In genomic region chr11:120214581-120214980, GRCh38 we compare ENCODE assay signal across 24 cellular contexts. TPM values are rescaled to one million over a fixed set of nuclear protein-coding genes. Genes with fewer than 3 reads are reported as not detected.
"Had no signal": no experiment of that assay in that cellular context is flagged by ENCODE, and none has a peak within 500 bp of the region (broad histone marks: within the 10 kb centered on the region; RNA-seq: fewer than 3 reads in every experiment).

No MANE protein-coding gene starts in this region.

- H3K9me3 Mint-ChIP-seq: activated B cell treated with CpG ODN at 0.5 μM for 24 hours; activated CD4-positive, alpha-beta memory T cell treated with anti-CD3 and anti-CD28 coated beads, Interleukin-2, amount 10 ng/mL, durations not matched to agents 7 days and 5 days; activated naive CD8-positive, alpha-beta T cell treated with anti-CD3 and anti-CD28 coated beads, Interleukin-2, amount 10 ng/mL, durations not matched to agents 7 days and 5 days; activated T-helper 17 cell treated with anti-CD3 and anti-CD28 coated beads, Interleukin-2, amount 50 U/mL, for 72 hours; brain; stimulated activated naive CD8-positive, alpha-beta T cell treated with anti-CD3 and anti-CD28 coated beads, Interleukin-15, amount 100 ng/mL, for 72 hours; T-cell had no signal

- H3K27ac Mint-ChIP-seq: activated B cell treated with CpG ODN at 0.5 μM for 24 hours; activated CD4-positive, alpha-beta memory T cell treated with anti-CD3 and anti-CD28 coated beads, Interleukin-2, amount 10 ng/mL, durations not matched to agents 7 days and 5 days; activated CD8-positive, alpha-beta memory T cell treated with anti-CD3 and anti-CD28 coated beads, Interleukin-2, amount 10 ng/mL, durations not matched to agents 7 days and 5 days; activated naive CD8-positive, alpha-beta T cell treated with anti-CD3 and anti-CD28 coated beads, Interleukin-2, amount 10 ng/mL, durations not matched to agents 7 days and 5 days; activated T-helper 17 cell treated with anti-CD3 and anti-CD28 coated beads, Interleukin-2, amount 50 U/mL, for 72 hours; T-cell had no signal

- ATAC-seq: activated CD8-positive, alpha-beta memory T cell treated with anti-CD3 and anti-CD28 coated beads, Interleukin-2, amount 10 ng/mL, durations not matched to agents 7 days and 5 days; activated T-helper 17 cell treated with anti-CD3 and anti-CD28 coated beads, Interleukin-2, amount 50 U/mL, for 72 hours; gastrocnemius medialis; lower lobe of right lung; SK-N-SH treated with all-trans-retinoic acid at 6 μM for 48 hours; stimulated activated naive CD8-positive, alpha-beta T cell treated with anti-CD3 and anti-CD28 coated beads, Interleukin-15, amount 100 ng/mL, for 72 hours; T-cell; upper lobe of right lung had no signal

- H3K4me3 Mint-ChIP-seq: activated B cell treated with CpG ODN at 0.5 μM for 24 hours; activated CD4-positive, alpha-beta memory T cell treated with anti-CD3 and anti-CD28 coated beads, Interleukin-2, amount 10 ng/mL, durations not matched to agents 7 days and 5 days; activated CD8-positive, alpha-beta memory T cell treated with anti-CD3 and anti-CD28 coated beads, Interleukin-2, amount 10 ng/mL, durations not matched to agents 7 days and 5 days; activated naive CD8-positive, alpha-beta T cell treated with anti-CD3 and anti-CD28 coated beads, Interleukin-2, amount 10 ng/mL, durations not matched to agents 7 days and 5 days; activated T-helper 17 cell treated with anti-CD3 and anti-CD28 coated beads, Interleukin-2, amount 50 U/mL, for 72 hours; stimulated activated naive CD8-positive, alpha-beta T cell treated with anti-CD3 and anti-CD28 coated beads, Interleukin-15, amount 100 ng/mL, for 72 hours; T-cell had no signal

- H3K4me3 ChIP-seq: gastrocnemius medialis, lower lobe of right lung, prostate gland, suprapubic skin, upper lobe of right lung had no signal

- H3K27me3 ChIP-seq: gastrocnemius medialis, right atrium auricular region, suprapubic skin, upper lobe of right lung had no signal

- H3K9me3 ChIP-seq: gastrocnemius medialis, lower lobe of right lung, prostate gland, right atrium auricular region, suprapubic skin, upper lobe of right lung had no signal

- H3K36me3 ChIP-seq: gastrocnemius medialis, lower lobe of right lung, prostate gland, right atrium auricular region, suprapubic skin, upper lobe of right lung had no signal

- H3K36me3 Mint-ChIP-seq: activated CD8-positive, alpha-beta memory T cell treated with anti-CD3 and anti-CD28 coated beads, Interleukin-2, amount 10 ng/mL, durations not matched to agents 7 days and 5 days; activated naive CD8-positive, alpha-beta T cell treated with anti-CD3 and anti-CD28 coated beads, Interleukin-2, amount 10 ng/mL, durations not matched to agents 7 days and 5 days; brain; T-cell had no signal

- H3K27ac ChIP-seq: lower lobe of right lung, prostate gland, suprapubic skin, upper lobe of right lung had no signal

- DNase-seq: activated B cell treated with CpG ODN at 0.5 μM for 24 hours; activated CD4-positive, alpha-beta memory T cell treated with anti-CD3 and anti-CD28 coated beads, Interleukin-2, amount 10 ng/mL, durations not matched to agents 7 days and 5 days; activated CD4-positive, alpha-beta T cell treated with anti-CD3 and anti-CD28 coated beads for 4 hours; activated CD8-positive, alpha-beta memory T cell treated with anti-CD3 and anti-CD28 coated beads, Interleukin-2, amount 10 ng/mL, durations not matched to agents 7 days and 5 days; activated naive CD4-positive, alpha-beta T cell treated with Interleukin-2 at 50 U/mL for 16 hours; activated naive CD8-positive, alpha-beta T cell treated with anti-CD3 and anti-CD28 coated beads, Interleukin-2, amount 10 ng/mL, durations not matched to agents 7 days and 5 days; anterior cingulate cortex; central memory CD4-positive, alpha-beta T cell; gastrocnemius medialis; head of caudate nucleus; lower lobe of right lung; stimulated activated naive CD8-positive, alpha-beta T cell treated with anti-CD3 and anti-CD28 coated beads, Interleukin-15, amount 100 ng/mL, for 72 hours; T-cell; T-helper 9 cell; upper lobe of right lung had no signal

RNA-seq across cellular contexts. Expression of gene POU2F3, which starts 25.4 kb away (rescaled TPM):
- total RNA-seq: activated B cell treated with CpG ODN at 0.5 μM for 24 hours; activated CD4-positive, alpha-beta memory T cell treated with anti-CD3 and anti-CD28 coated beads, Interleukin-2, amount 10 ng/mL, durations not matched to agents 7 days and 5 days; activated CD8-positive, alpha-beta memory T cell treated with anti-CD3 and anti-CD28 coated beads, Interleukin-2, amount 10 ng/mL, durations not matched to agents 7 days and 5 days; activated naive CD8-positive, alpha-beta T cell treated with anti-CD3 and anti-CD28 coated beads, Interleukin-2, amount 10 ng/mL, durations not matched to agents 7 days and 5 days; gastrocnemius medialis; osteocyte; right atrium auricular region; skeletal muscle tissue; T-cell had no signal
- polyA plus RNA-seq: neural cell had no signal
